In the genomic region with DNA sequence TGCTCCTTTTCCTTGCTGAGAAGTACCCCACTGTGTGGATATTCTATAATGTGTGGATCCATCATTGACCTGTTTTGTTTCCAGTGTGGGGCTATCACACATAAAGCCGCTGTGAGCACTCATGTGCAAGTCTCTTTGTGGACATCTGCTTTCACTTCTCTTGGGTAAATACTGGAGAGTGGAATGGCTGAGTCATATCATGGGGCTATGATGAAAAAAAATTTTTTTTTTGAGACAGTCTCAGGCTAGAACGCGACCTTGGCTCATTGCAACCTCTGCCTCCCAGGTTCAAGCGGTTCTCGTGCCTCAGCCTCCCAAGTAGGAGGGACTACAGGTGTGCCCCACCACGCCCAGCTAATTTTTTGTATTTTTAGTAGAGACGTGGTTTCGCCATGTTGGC, we compare ENCODE assay signal across 12 cellular contexts. TPM values are rescaled to one million over a fixed set of nuclear protein-coding genes. Genes with fewer than 3 reads are reported as not detected.
DNase-seq lines count a peak whose midpoint lies in the region; ATAC-seq and TF ChIP-seq lines count a peak whose summit lies in the region.
"Had no signal": no experiment of that assay in that cellular context is flagged by ENCODE, and none has a peak within 500 bp of the region (broad histone marks: within the 10 kb centered on the region; RNA-seq: fewer than 3 reads in every experiment).

No MANE protein-coding gene starts in this region.

- no peak overlapping the region for H3K4me3 ChIP-seq in colonic mucosa
- H3K4me3 ChIP-seq: BLaER1, spleen, transverse colon had no signal

- no peaks in the 10 kb centered on the region for H3K9me3 ChIP-seq in colonic mucosa
- H3K9me3 ChIP-seq: BLaER1, spleen, transverse colon had no signal

- POLR2A ChIA-PET in T-cell (lab: Charles Lee): no interaction called here

- intact Hi-C loops in colonic mucosa (cut with DNase I): no loop called here

- no peak overlapping the region for H3K4me3 Mint-ChIP-seq in stimulated activated naive CD8-positive, alpha-beta T cell treated with anti-CD3 and anti-CD28 coated beads, Interleukin-15, Interleukin-2, amounts not matched to agents 100 ng/mL and 50 ng/mL, for 24 hours
- H3K4me3 Mint-ChIP-seq in T-cell: no peak overlapping the region

- peak overlapping the region; percentile 40 for H3K27ac ChIP-seq in colonic mucosa
- H3K27ac ChIP-seq: BLaER1 had no signal

- no peaks in the 10 kb centered on the region for H3K4me1 ChIP-seq in colonic mucosa

- no peak overlapping the region for H3K9ac ChIP-seq in colonic mucosa (ENCODE audit: low read depth in 2 of 2, low read length in 2 of 2)
- H3K9ac ChIP-seq: BLaER1 had no signal

- no peak for ATAC-seq in T-cell (replicated peaks in 1 of 4)

- no peaks in the 10 kb centered on the region for H3K9me3 Mint-ChIP-seq in stimulated activated naive CD8-positive, alpha-beta T cell treated with anti-CD3 and anti-CD28 coated beads, Interleukin-15, Interleukin-2, amounts not matched to agents 100 ng/mL and 50 ng/mL, for 24 hours
- no peaks in the 10 kb centered on the region for H3K9me3 Mint-ChIP-seq in T-cell

- H3K27me3 ChIP-seq in colonic mucosa: no peaks in the 10 kb centered on the region
- H3K27me3 ChIP-seq: BLaER1, spleen, transverse colon had no signal

- H3K36me3 Mint-ChIP-seq in stimulated activated naive CD8-positive, alpha-beta T cell treated with anti-CD3 and anti-CD28 coated beads, Interleukin-15, Interleukin-2, amounts not matched to agents 100 ng/mL and 50 ng/mL, for 24 hours (ENCODE audit: low read depth): no peaks in the 10 kb centered on the region
- H3K36me3 Mint-ChIP-seq in T-cell: no peaks in the 10 kb centered on the region

- H3K27me3 Mint-ChIP-seq in stimulated activated naive CD8-positive, alpha-beta T cell treated with anti-CD3 and anti-CD28 coated beads, Interleukin-15, Interleukin-2, amounts not matched to agents 100 ng/mL and 50 ng/mL, for 24 hours: no peaks in the 10 kb centered on the region
- H3K27me3 Mint-ChIP-seq in T-cell: no peaks in the 10 kb centered on the region

- no peaks in the 10 kb centered on the region for H3K36me3 ChIP-seq in colonic mucosa
- H3K36me3 ChIP-seq: BLaER1, spleen, transverse colon had no signal

- DNase-seq in NCI-H748 (lab: John Stamatoyannopoulos, UW; ENCODE audit: unreplicated experiment) (peak; percentile 14), NCI-H748 treated with DMSO at 0.1 percent for 48 hours (lab: John Stamatoyannopoulos, UW) (no peak), NOMO-1 treated with DMSO at 0.1 percent for 48 hours (lab: John Stamatoyannopoulos, UW; ENCODE audit: unreplicated experiment) (peak; percentile 91), colonic mucosa (no peak), NCI-H187 treated with DMSO at 0.1 percent for 48 hours (lab: John Stamatoyannopoulos, UW) (no peak), HUDEP-2 (lab: John Stamatoyannopoulos, UW; ENCODE audit: unreplicated experiment in 76 of 76) (no peak), T-cell (no peak)
- DNase-seq: spleen, transverse colon had no signal

- peak overlapping the region; percentile 37 for H3K27ac Mint-ChIP-seq in stimulated activated naive CD8-positive, alpha-beta T cell treated with anti-CD3 and anti-CD28 coated beads, Interleukin-15, Interleukin-2, amounts not matched to agents 100 ng/mL and 50 ng/mL, for 24 hours
- no peak overlapping the region for H3K27ac Mint-ChIP-seq in T-cell

- CTCF ChIA-PET in T-cell (lab: Charles Lee): no interaction called here

- no peak for TF ChIP-seq CTCF in colonic mucosa (IDR thresholded peaks at IDR 0.05)

- H3K4me1 Mint-ChIP-seq in stimulated activated naive CD8-positive, alpha-beta T cell treated with anti-CD3 and anti-CD28 coated beads, Interleukin-15, Interleukin-2, amounts not matched to agents 100 ng/mL and 50 ng/mL, for 24 hours (ENCODE audit: low read depth): peaks cover 9% of the 10 kb centered on the region
- peaks cover 6 to 16% (median 10%) of the 10 kb centered on the region in 3 donors for H3K4me1 Mint-ChIP-seq in T-cell

RNA-seq across cellular contexts. Expression of a gene that starts 7.7 kb away (rescaled TPM):
- total RNA-seq in colonic mucosa: 10 to 100 TPM; 36.1 to 75.3 TPM
- 100 to 1,000 TPM in 4 of 5 donors, 10 to 100 TPM in 1; 53.5 to 394 (median 154) TPM for total RNA-seq in T-cell

RNA-seq across cellular contexts. Expression of a gene that starts 17.3 kb away (rescaled TPM):
- total RNA-seq in colonic mucosa (1 to 10 TPM in 1 of 2 donors, under 1 TPM in 1; 0.32 to 3.6 TPM), T-cell (not detected)
- total RNA-seq: cerebellum had no signal

Comparison
In these comparisons a context has a peak if more than half of its experiments do, and no peak if none do; other contexts are left out.
1. DNase-seq: peak in NCI-H748 (single experiment) and NOMO-1 treated with DMSO at 0.1 percent for 48 hours (single experiment); none in NCI-H748 treated with DMSO at 0.1 percent for 48 hours (single experiment), colonic mucosa (single experiment), NCI-H187 treated with DMSO at 0.1 percent for 48 hours (single experiment), HUDEP-2 (0 of 76) and T-cell (0 of 34).